In the genomic region with DNA sequence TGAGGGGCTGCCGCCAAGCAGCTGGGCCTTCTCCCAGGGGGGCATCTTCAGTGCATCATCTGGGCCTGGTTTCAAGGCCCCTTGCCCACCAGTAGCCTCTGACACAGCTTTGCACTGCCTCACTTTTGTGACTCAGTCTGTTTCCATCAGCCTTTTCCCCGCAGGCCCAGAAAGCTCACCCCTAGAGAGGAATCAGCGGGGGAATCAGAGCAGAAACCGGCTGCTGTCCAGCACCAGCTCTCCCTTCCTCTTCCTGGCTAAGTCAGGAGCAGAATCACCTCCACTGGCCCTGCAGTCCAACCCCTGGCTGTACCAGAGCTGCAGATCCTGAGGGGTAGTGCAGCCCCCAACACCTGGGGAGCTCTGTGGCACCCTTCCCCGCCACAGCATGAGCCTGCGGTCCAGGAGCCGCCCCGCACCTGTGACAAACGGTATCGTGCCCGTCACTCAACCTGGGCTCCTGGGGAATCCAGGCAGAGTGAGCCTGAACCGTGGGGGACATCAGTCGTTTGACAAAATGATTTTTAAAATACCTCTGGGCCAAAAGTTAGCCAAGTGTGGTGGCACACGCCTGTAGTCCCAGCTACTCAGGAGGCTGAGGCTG, we compare ENCODE assay signal across 24 cellular contexts.
"Had no signal": no experiment of that assay in that cellular context is flagged by ENCODE, and none has a peak within 500 bp of the region (broad histone marks: within the 10 kb centered on the region; RNA-seq: fewer than 3 reads in every experiment).

No MANE protein-coding gene starts in this region.

- H3K36me3 ChIP-seq: Peyer's patch, SJSA1 had no signal

- H3K4me1 ChIP-seq: Peyer's patch, SJSA1 had no signal

- H3K4me1 Mint-ChIP-seq: activated B cell treated with CpG ODN at 0.5 μM for 24 hours; activated CD4-positive, alpha-beta T cell treated with anti-CD3 and anti-CD28 coated beads, Interleukin-2, amount 10 ng/mL, durations not matched to agents 24 days and 14 days; T-helper 17 cell had no signal

- H3K4me3 ChIP-seq: Peyer's patch, SJSA1 had no signal

- H3K9me3 ChIP-seq: Peyer's patch, SJSA1 had no signal

- H3K36me3 Mint-ChIP-seq: activated naive CD8-positive, alpha-beta T cell had no signal

- DNase-seq: activated B cell treated with CpG ODN at 0.5 μM for 24 hours; activated CD4-positive, alpha-beta T cell treated with anti-CD3 and anti-CD28 coated beads for 1 hour; activated CD4-positive, alpha-beta T cell treated with anti-CD3 and anti-CD28 coated beads, Interleukin-2, amount 10 ng/mL, durations not matched to agents 24 days and 14 days; activated CD4-positive, alpha-beta T cell treated with anti-CD3 and anti-CD28 coated beads, Interleukin-2, amount 50 U/mL, for 48 hours; activated gamma-delta T cell; activated naive CD4-positive, alpha-beta T cell treated with anti-CD3 and anti-CD28 coated beads for 36 hours; activated T-cell treated with anti-CD3 and anti-CD28 coated beads, Interleukin-2, amount 50 U/mL, for 4 hours; central memory CD4-positive, alpha-beta T cell; KG1; NCI-H1092; NCI-H1417 treated with DMSO at 0.1 percent for 48 hours; NCI-H1694; NCI-H2029; NCI-H2107; NCI-H2171 treated with DMSO at 0.1 percent for 48 hours; NCI-H226; NCI-H510A treated with DMSO at 0.1 percent for 48 hours; Peyer's patch; SHP77; T-helper 17 cell; T-helper 9 cell had no signal

- H3K27me3 Mint-ChIP-seq: activated B cell treated with CpG ODN at 0.5 μM for 24 hours; activated CD4-positive, alpha-beta T cell treated with anti-CD3 and anti-CD28 coated beads, Interleukin-2, amount 10 ng/mL, durations not matched to agents 24 days and 14 days; activated naive CD8-positive, alpha-beta T cell; T-helper 17 cell had no signal

- H3K27ac ChIP-seq: Peyer's patch, RWPE1, SJSA1 had no signal

- H3K27ac Mint-ChIP-seq: activated B cell treated with CpG ODN at 0.5 μM for 24 hours; activated CD4-positive, alpha-beta T cell treated with anti-CD3 and anti-CD28 coated beads, Interleukin-2, amount 10 ng/mL, durations not matched to agents 24 days and 14 days; activated naive CD4-positive, alpha-beta T cell treated with anti-CD3 and anti-CD28 coated beads for 36 hours; activated naive CD8-positive, alpha-beta T cell; T-helper 17 cell had no signal

- H3K9me3 Mint-ChIP-seq: activated B cell treated with CpG ODN at 0.5 μM for 24 hours; activated CD4-positive, alpha-beta T cell treated with anti-CD3 and anti-CD28 coated beads, Interleukin-2, amount 10 ng/mL, durations not matched to agents 24 days and 14 days; activated naive CD4-positive, alpha-beta T cell treated with anti-CD3 and anti-CD28 coated beads for 36 hours; activated T-cell treated with anti-CD3 and anti-CD28 coated beads, Interleukin-2, amount 50 U/mL, for 4 hours had no signal

- H3K27me3 ChIP-seq: Peyer's patch, SJSA1 had no signal

- H3K4me3 Mint-ChIP-seq: activated B cell treated with CpG ODN at 0.5 μM for 24 hours; activated CD4-positive, alpha-beta T cell treated with anti-CD3 and anti-CD28 coated beads, Interleukin-2, amount 10 ng/mL, durations not matched to agents 24 days and 14 days; activated naive CD4-positive, alpha-beta T cell treated with anti-CD3 and anti-CD28 coated beads for 36 hours; activated naive CD8-positive, alpha-beta T cell; activated T-cell treated with anti-CD3 and anti-CD28 coated beads, Interleukin-2, amount 50 U/mL, for 4 hours; T-helper 17 cell had no signal

- ATAC-seq: activated T-cell treated with anti-CD3 and anti-CD28 coated beads, Interleukin-2, amount 50 U/mL, for 4 hours; T-helper 17 cell had no signal
